In the genomic region with DNA sequence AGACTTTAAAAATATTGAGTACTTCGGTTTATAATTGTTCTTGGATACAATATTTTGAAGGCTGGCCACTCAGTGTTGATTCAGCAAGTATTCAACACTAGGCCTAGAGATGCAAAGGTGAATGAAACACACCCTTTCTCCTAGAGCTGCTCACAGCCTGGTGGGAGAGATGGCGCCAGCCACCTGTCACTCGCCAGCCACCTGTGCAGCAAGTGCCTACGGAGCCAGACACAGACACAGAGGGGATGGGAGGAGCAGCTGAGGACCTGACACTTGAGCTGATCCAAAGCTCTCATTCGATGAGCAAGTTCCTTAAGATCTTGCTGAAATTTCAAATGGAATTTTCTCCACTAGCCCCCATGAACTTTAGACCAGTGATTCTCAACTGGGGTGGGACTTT, we compare ENCODE assay signal across 16 cellular contexts.
DNase-seq lines count a peak whose midpoint lies in the region; ATAC-seq, FAIRE-seq and TF ChIP-seq lines count a peak whose summit lies in the region.
"Had no signal": no experiment of that assay in that cellular context is flagged by ENCODE, and none has a peak within 500 bp of the region (broad histone marks: within the 10 kb centered on the region; RNA-seq: fewer than 3 reads in every experiment).

No MANE protein-coding gene starts in this region.

- H3K4me1 ChIP-seq in small intestine (ENCODE audit: control insufficient read depth in 2 of 2, insufficient read depth in 1 of 2, low read depth in 1 of 2, low read length in 1 of 2), result no peaks in the 10 kb centered on the region
- H3K4me1 ChIP-seq: body of pancreas, left ventricle myocardium inferior, right atrium auricular region had no signal

- no peaks in the 10 kb centered on the region for H3K27me3 ChIP-seq in WERI-Rb-1 (ENCODE audit: insufficient read depth, low read depth, severe bottlenecking)
- no peaks in the 10 kb centered on the region for H3K27me3 ChIP-seq in small intestine (ENCODE audit: control insufficient read depth in 2 of 2, insufficient read depth in 2 of 2, low read length in 2 of 2)
- H3K27me3 ChIP-seq: body of pancreas, dorsolateral prefrontal cortex, right atrium auricular region, tibial artery had no signal

- H3K27ac ChIP-seq in WERI-Rb-1, result no peak overlapping the region
- no peak overlapping the region for H3K27ac ChIP-seq in small intestine (ENCODE audit: low read depth in 1 of 2, low read length in 1 of 2)
- H3K27ac ChIP-seq: body of pancreas, C4-2B, dorsolateral prefrontal cortex, left ventricle myocardium inferior, right atrium auricular region had no signal

- H3K9me3 ChIP-seq in WERI-Rb-1 (ENCODE audit: severe bottlenecking) (no peaks in the 10 kb centered on the region), small intestine (ENCODE audit: control insufficient read depth, low read depth) (no peaks in the 10 kb centered on the region)
- H3K9me3 ChIP-seq: body of pancreas, left ventricle myocardium inferior, right atrium auricular region, tibial artery had no signal

- ATAC-seq in GM21447 (IDR thresholded peaks at IDR 0.05; ENCODE audit: unreplicated experiment), result no peak
- ATAC-seq: activated CD8-positive, alpha-beta memory T cell treated with anti-CD3 and anti-CD28 coated beads, Interleukin-2, amount 10 ng/mL, durations not matched to agents 7 days and 5 days; body of pancreas had no signal

- DNase-seq in NCI-H128 (lab: John Stamatoyannopoulos, UW; ENCODE audit: unreplicated experiment) (peak; percentile 52), NCI-H345 (lab: John Stamatoyannopoulos, UW) (peak; percentile 70), WERI-Rb-1 (peak; percentile 83), small intestine (peak; percentile 49), NCI-H1092 treated with DMSO at 0.1 percent for 48 hours (lab: John Stamatoyannopoulos, UW) (no peak), superior temporal gyrus (ENCODE audit: extremely low spot score) (no peak)
- DNase-seq: activated CD8-positive, alpha-beta memory T cell treated with anti-CD3 and anti-CD28 coated beads, Interleukin-2, amount 10 ng/mL, durations not matched to agents 7 days and 5 days; activated naive CD4-positive, alpha-beta T cell treated with Interleukin-2 at 50 U/mL for 16 hours; body of pancreas; left ventricle myocardium inferior; stimulated activated CD4-positive, alpha-beta T cell treated with anti-CD3 and anti-CD28 coated beads, Interleukin-2, amount 100 ng/mL, for 48 hours; tibial artery had no signal

- no peak for FAIRE-seq in small intestine (lab: Jason Lieb, UNC)

- H3K4me3 ChIP-seq in WERI-Rb-1 (ENCODE audit: low read depth, low read length) (no peak overlapping the region), small intestine (ENCODE audit: low read depth in 1 of 2, low read length in 2 of 2) (no peak overlapping the region)
- H3K4me3 ChIP-seq: body of pancreas, dorsolateral prefrontal cortex, left ventricle myocardium inferior, right atrium auricular region, tibial artery had no signal

- WGBS in small intestine, 3 donors, result 51 to 86% (median 81%) methylated on average over 5 of the region's 5 CpGs

- TF ChIP-seq CTCF in WERI-Rb-1 (IDR thresholded peaks at IDR 0.05; ENCODE audit: low read depth, low read length), result peak; percentile 17; the same call in 1 of the 2 replicates

- no peaks in the 10 kb centered on the region for H3K36me3 ChIP-seq in WERI-Rb-1
- peaks cover 0 to 3% of the 10 kb centered on the region in 2 donors for H3K36me3 ChIP-seq in small intestine (ENCODE audit: control insufficient read depth in 2 of 2, insufficient read depth in 2 of 2, low read length in 2 of 2)
- H3K36me3 ChIP-seq: right atrium auricular region had no signal

Comparison
In these comparisons a context has a peak if more than half of its experiments do, and no peak if none do; other contexts are left out.
1. DNase-seq: peak in NCI-H128 (single experiment), NCI-H345 (single experiment), WERI-Rb-1 (single experiment) and small intestine (single experiment); none in NCI-H1092 treated with DMSO at 0.1 percent for 48 hours (single experiment) and superior temporal gyrus (single experiment).